12 cellular contexts compared by ENCODE assay signal in genomic region chr7:131111-132094, GRCh38.
DNase-seq lines count a peak whose midpoint lies in the region; FAIRE-seq and TF ChIP-seq lines count a peak whose summit lies in the region.
"Had no signal": no experiment of that assay in that cellular context is flagged by ENCODE, and none has a peak within 500 bp of the region (broad histone marks: within the 10 kb centered on the region; RNA-seq: fewer than 3 reads in every experiment).

No MANE protein-coding gene starts in this region.

- in situ Hi-C loops in transverse colon (cut with MboI; ENCODE audit: low pct_ligation_motif_present in 1 of 4, low pct_unique_long_range_greater_than_20kb in 1 of 4, low sequenced_read_pairs in 3 of 4) = no loop called here

- 0 out of 2 replicates have a peak overlapping the region, but pooled peaks have one; percentile 71 for H2AFZ ChIP-seq in H1 (ENCODE audit: low read length)

- TF ChIP-seq CTCF in H1 (IDR thresholded peaks at IDR 0.05; ENCODE audit: control extremely low read depth in 1 of 3, insufficient read depth in 1 of 3, low read depth in 1 of 3, low read length in 3 of 3) (peak in 1 of 3 experiments; percentile 8; a peak in 1 of 4 replicates), transverse colon (IDR thresholded peaks at IDR 0.05) (no peak), RWPE1 (conservative IDR thresholded peaks at IDR 0.05; ENCODE audit: low read depth) (no peak)

- H3K27me3 ChIP-seq in H1 (replicated peaks in 1 of 4; ENCODE audit: control insufficient read depth in 3 of 4, extremely low read depth in 1 of 4, insufficient read depth in 3 of 4, low read length in 3 of 4) = no peaks in the 10 kb centered on the region
- H3K27me3 ChIP-seq in transverse colon = no peaks in the 10 kb centered on the region

- H3K9ac ChIP-seq in H1 (replicated peaks in 1 of 4; ENCODE audit: extremely low read depth in 1 of 4, low read depth in 3 of 4, low read length in 3 of 4) = no peak overlapping the region

- no peak overlapping the region for H3K27ac ChIP-seq in H1 (ENCODE audit: low read depth, low read length)
- H3K27ac ChIP-seq in transverse colon = peak overlapping the region in 1 of 4 donors; percentile 47
- H3K27ac ChIP-seq in RWPE1 = no peak overlapping the region

- H2AK5ac ChIP-seq in H1 (ENCODE audit: low read depth, low read length) = no peak overlapping the region

- H2BK5ac ChIP-seq in H1 (ENCODE audit: low read depth, low read length) = 0 out of 2 replicates have a peak overlapping the region, but pooled peaks have one; percentile 8

- H3K36me3 ChIP-seq in H1 (ENCODE audit: control insufficient read depth in 2 of 4, insufficient read depth in 4 of 4, low read length in 3 of 4) = no peaks in the 10 kb centered on the region
- no peaks in the 10 kb centered on the region for H3K36me3 ChIP-seq in transverse colon

- no peak for TF ChIP-seq EP300 in H1 (IDR thresholded peaks at IDR 0.05; ENCODE audit: borderline replicate concordance in 1 of 2, low read depth in 2 of 2, low read length in 2 of 2)
- TF ChIP-seq EP300 in transverse colon (IDR thresholded peaks at IDR 0.05; ENCODE audit: low read depth) = no peak

- no peak overlapping the region for H3K18ac ChIP-seq in H1 (ENCODE audit: extremely low read depth, low read length)

- H2BK120ac ChIP-seq in H1 (replicated peaks; ENCODE audit: low read depth, low read length) = no peak overlapping the region

- H3K9me3 ChIP-seq in H1 (ENCODE audit: insufficient read depth in 2 of 2, low read depth in 1 of 2, low read length in 1 of 2) (no peaks in the 10 kb centered on the region), transverse colon (no peaks in the 10 kb centered on the region)

- 90% methylated on average over 24 of the region's 24 CpGs; no CpG with 5 or more reads in 1 of the 2 experiments for WGBS in H1 (ENCODE audit: extremely low coverage in 1 of 2, insufficient coverage in 1 of 2, insufficient read length in 1 of 2, insufficient replicate concordance in 2 of 2, low coverage in 1 of 2, low lambda C conversion rate in 2 of 2, missing lambda C conversion rate in 1 of 2), 2 experiments
- 69% methylated on average over 24 of the region's 24 CpGs; no CpG with 5 or more reads in 1 of the 2 donors for WGBS in transverse colon (ENCODE audit: low coverage in 1 of 2), 2 donors

- no peak overlapping the region for H3K23ac ChIP-seq in H1 (ENCODE audit: insufficient read length)

- no peaks in the 10 kb centered on the region for H3K79me1 ChIP-seq in H1 (ENCODE audit: low read depth, low read length)

- DNase-seq in activated effector memory CD4-positive, alpha-beta T cell treated with anti-CD3 and anti-CD28 coated beads, Interleukin-2, amount 50 U/mL, for 16 hours = peak; percentile 28
- DNase-seq in activated effector memory CD4-positive, alpha-beta T cell treated with Interleukin-2 at 50 U/mL for 16 hours = no peak
- DNase-seq in H1 (ENCODE audit: low read depth in 1 of 2, low spot score in 2 of 2) (no peak), midbrain (lab: John Stamatoyannopoulos, UW) (peak; percentile 14), transverse colon (peak; percentile 38), GM19238 (ENCODE audit: insufficient read length, low spot score) (no peak), H4 (ENCODE audit: low spot score) (no peak), RWPE1 (ENCODE audit: low spot score) (no peak)
- DNase-seq: activated CD4-positive, alpha-beta T cell treated with anti-CD3 and anti-CD28 coated beads, Interleukin-2, amount 10 ng/mL, durations not matched to agents 7 days and 5 days; central memory CD4-positive, alpha-beta T cell; NCI-H2107; nephron progenitor cell had no signal

- 0 out of 2 replicates have a peak overlapping the region, but pooled peaks have one; percentile 53 for H2BK15ac ChIP-seq in H1 (ENCODE audit: low read length)

- no peak overlapping the region for H3K14ac ChIP-seq in H1 (ENCODE audit: insufficient read length)

- H4K8ac ChIP-seq in H1 (ENCODE audit: extremely low read depth, insufficient read depth, low read length) = peak overlapping the region; percentile 58; the same call in 1 of the 2 replicates

- H4K91ac ChIP-seq in H1 (replicated peaks; ENCODE audit: insufficient read length, low read length) = no peak overlapping the region

- H2BK20ac ChIP-seq in H1 (ENCODE audit: low read length) = 0 out of 2 replicates have a peak overlapping the region, but pooled peaks have one; percentile 48

- TF ChIP-seq POLR2A in H1 (IDR thresholded peaks at IDR 0.05; ENCODE audit: control extremely low read depth in 1 of 2, low read depth in 2 of 2, low read length in 2 of 2) (no peak), transverse colon (IDR thresholded peaks at IDR 0.05) (no peak)

- peaks cover 0 to 5% (median under 1%) of the 10 kb centered on the region in 4 experiments; a peak in 3 of 7 replicates for H3K4me1 ChIP-seq in H1 (replicated peaks in 1 of 4; ENCODE audit: control insufficient read depth in 3 of 4, insufficient read depth in 4 of 4, low read length in 3 of 4)
- peaks cover 0 to 20% (median 2%) of the 10 kb centered on the region in 4 donors for H3K4me1 ChIP-seq in transverse colon

- CTCF ChIA-PET in H1 (lab: Charles Lee; ENCODE audit: partially characterized antibody) = interaction anchor here (0.8 to 3.5 kb wide), 13 partner anchors 10 to 136 kb away, joined by 3 to 13 read pairs (median 4); no protein-coding TSS in a partner anchor
- CTCF ChIA-PET in RWPE1 (lab: Yijun Ruan, JAX) = no interaction called here

- H4K20me1 ChIP-seq in H1 (replicated peaks in 1 of 2; ENCODE audit: control insufficient read depth in 1 of 2, insufficient read depth in 2 of 2, low read length in 2 of 2) = no peaks in the 10 kb centered on the region

- H3K4me3 ChIP-seq in H1 (ENCODE audit: extremely low read depth in 1 of 4, insufficient read depth in 2 of 4, low read depth in 3 of 4, low read length in 4 of 4) (no peak overlapping the region), transverse colon (no peak overlapping the region)

- TF ChIP-seq RAD21 in H1 (IDR thresholded peaks at IDR 0.05 in 1 of 2, conservative IDR thresholded peaks at IDR 0.05 in 1 of 2; ENCODE audit: low read depth in 2 of 2, low read length in 2 of 2) = peak; percentile 16 to 34; a peak in 3 of 4 replicates

- H4K5ac ChIP-seq in H1 (ENCODE audit: insufficient read length, low read depth, low read length) = no peak overlapping the region

- 0 out of 2 replicates have a peak overlapping the region, but pooled peaks have one; percentile 68 for H2BK12ac ChIP-seq in H1 (ENCODE audit: low read depth, low read length)

- POLR2A ChIA-PET in H1 (lab: Charles Lee; ENCODE audit: partially characterized antibody) (no interaction called here), RWPE1 (lab: Yijun Ruan, JAX; ENCODE audit: low non-redundant PET) (no interaction called here)

- H3K4ac ChIP-seq in H1 (replicated peaks; ENCODE audit: insufficient read length, low read depth, low read length) = no peak overlapping the region

- no peak overlapping the region for H3K56ac ChIP-seq in H1 (replicated peaks; ENCODE audit: insufficient read length, low read depth, low read length)

- intact Hi-C loops in transverse colon (cut with DNase I; ENCODE audit: low total_unique reads) = no loop called here

- no peak for FAIRE-seq in H1 (lab: Jason Lieb, UNC)

- H3K23me2 ChIP-seq in H1 (ENCODE audit: low read depth, low read length) = no peaks in the 10 kb centered on the region

- no peaks in the 10 kb centered on the region for H3K79me2 ChIP-seq in H1 (ENCODE audit: control insufficient read depth in 1 of 2, insufficient read depth in 2 of 2, low read length in 2 of 2)

- no peak overlapping the region for H3K4me2 ChIP-seq in H1 (ENCODE audit: insufficient read depth in 1 of 2, low read depth in 2 of 2, low read length in 2 of 2)

TF ChIP-seq in H1, 55 proteins besides CTCF, POLR2A, EP300 and RAD21:
- TF ChIP-seq HDAC6 (IDR thresholded peaks at IDR 0.05; ENCODE audit: low read depth, low read length) (no peak), TAF7 (optimal IDR thresholded peaks at IDR 0.05; ENCODE audit: borderline replicate concordance, low read depth, low read length) (no peak), KDM4A (IDR thresholded peaks at IDR 0.05; ENCODE audit: low read depth, low read length, severe bottlenecking) (no peak), NRF1 (IDR thresholded peaks at IDR 0.05; ENCODE audit: low read depth, low read length) (no peak)

Comparison
In these comparisons a context has a peak if more than half of its experiments do, and no peak if none do; other contexts are left out.
1. DNase-seq: peak in activated effector memory CD4-positive, alpha-beta T cell treated with anti-CD3 and anti-CD28 coated beads, Interleukin-2, amount 50 U/mL, for 16 hours (single experiment), midbrain (single experiment) and transverse colon (single experiment); none in activated effector memory CD4-positive, alpha-beta T cell treated with Interleukin-2 at 50 U/mL for 16 hours (single experiment), H1 (0 of 2), GM19238 (single experiment), H4 (single experiment) and RWPE1 (single experiment).